Comparison of ENCODE assay signal across 8 cellular contexts in genomic region chr3:38135621-38136271, GRCh38. TPM values are rescaled to one million over a fixed set of nuclear protein-coding genes. Genes with fewer than 3 reads are reported as not detected.
DNase-seq lines count a peak whose midpoint lies in the region; ATAC-seq and TF ChIP-seq lines count a peak whose summit lies in the region.
"Not testable (repeated sequence)": the region's sequence is repeated elsewhere in the genome, so short reads cannot be mapped to it uniquely, and the experiment has no call there.

No MANE protein-coding gene starts in this region.

- H3F3A ChIP-seq in PC-9 (ENCODE audit: insufficient read depth, low read depth), result peaks cover 40% of the 10 kb centered on the region; the same call in 1 of the 2 replicates

- peak overlapping the region; percentile 87 to 95 for H3K9ac ChIP-seq in colonic mucosa (ENCODE audit: low read depth in 2 of 2, low read length in 2 of 2)

- H3K4me3 ChIP-seq in BE2C (ENCODE audit: low read depth, low read length), result peak overlapping the region; percentile 70
- peak overlapping the region; percentile 98 for H3K4me3 ChIP-seq in PC-9
- H3K4me3 ChIP-seq in colonic mucosa, result peak overlapping the region; percentile 97
- peak overlapping the region; percentile 56 for H3K4me3 ChIP-seq in hepatocyte

- not testable (repeated sequence) for TF ChIP-seq CTCF in BE2C (IDR thresholded peaks at IDR 0.05; ENCODE audit: low read depth, low read length); HFFc6 (IDR thresholded peaks at IDR 0.05); PC-9 (conservative IDR thresholded peaks at IDR 0.05); colonic mucosa (IDR thresholded peaks at IDR 0.05); hepatocyte (IDR thresholded peaks at IDR 0.05; ENCODE audit: poor library complexity)

- not testable (repeated sequence) for DNase-seq in BE2C; HFFc6; PC-9; colonic mucosa; hepatocyte (ENCODE audit: low spot score); naive B cell
- peak; percentile 46 for DNase-seq in activated CD8-positive, alpha-beta memory T cell treated with anti-CD3 and anti-CD28 coated beads, Interleukin-2, amount 50 U/mL, for 48 hours

- H3K36me3 ChIP-seq in BE2C; PC-9 (ENCODE audit: low read depth); colonic mucosa; hepatocyte (replicated peaks; ENCODE audit: insufficient read depth, low read depth): not testable (repeated sequence)

- H3K27ac ChIP-seq in PC-9, result not testable (repeated sequence)
- peak overlapping the region; percentile 76 for H3K27ac ChIP-seq in colonic mucosa
- H3K27ac ChIP-seq in hepatocyte, result peak overlapping the region; percentile 96

- not testable (repeated sequence) for H3K9me3 ChIP-seq in BE2C; PC-9 (ENCODE audit: insufficient read depth, low read depth); colonic mucosa; hepatocyte (ENCODE audit: low read depth)

- not testable (repeated sequence) for H4K20me1 ChIP-seq in PC-9 (ENCODE audit: insufficient read depth); hepatocyte (ENCODE audit: insufficient read depth, poor library complexity, severe bottlenecking)

- peak overlapping the region; percentile 98 for H3K4me2 ChIP-seq in PC-9
- H3K4me2 ChIP-seq in hepatocyte, result peak overlapping the region; percentile 88

- H3K27ac Mint-ChIP-seq in HFFc6 (peak overlapping the region; percentile 65), naive B cell (peak overlapping the region; percentile 78 to 98 (median 89))
- peak overlapping the region; percentile 87 for H3K27ac Mint-ChIP-seq in stimulated activated memory B cell treated with anti-CD40 and anti-IgM and Interleukin-4, amounts not matched to agents 10 μg/mL and 1 μg/mL and 100 μg/mL, for 72 hours

- not testable (repeated sequence) for H3K4me1 ChIP-seq in BE2C
- peaks cover 60% of the 10 kb centered on the region for H3K4me1 ChIP-seq in PC-9 (replicated peaks; ENCODE audit: insufficient read depth)
- peaks cover 29% of the 10 kb centered on the region for H3K4me1 ChIP-seq in colonic mucosa
- peaks cover 58% of the 10 kb centered on the region for H3K4me1 ChIP-seq in hepatocyte (ENCODE audit: insufficient read depth)

- CTCF ChIA-PET in PC-9 (lab: Charles Lee), result not testable (repeated sequence)

- H3K27me3 Mint-ChIP-seq in HFFc6 (ENCODE audit: insufficient read depth); naive B cell; stimulated activated memory B cell treated with anti-CD40 and anti-IgM and Interleukin-4, amounts not matched to agents 10 μg/mL and 1 μg/mL and 100 μg/mL, for 72 hours: not testable (repeated sequence)

- H3K79me2 ChIP-seq in PC-9 (ENCODE audit: low read depth), result peaks cover 44% of the 10 kb centered on the region
- peaks cover 67% of the 10 kb centered on the region for H3K79me2 ChIP-seq in hepatocyte

- not testable (repeated sequence) for BruUV-seq in PC-9 (replicated peaks; lab: Mats Ljungman, UMichigan)

- peak overlapping the region; percentile 97 for H3K4me3 Mint-ChIP-seq in HFFc6
- H3K4me3 Mint-ChIP-seq in naive B cell, result peak overlapping the region; percentile 86 to 99 (median 94)
- peak overlapping the region; percentile 82 for H3K4me3 Mint-ChIP-seq in stimulated activated memory B cell treated with anti-CD40 and anti-IgM and Interleukin-4, amounts not matched to agents 10 μg/mL and 1 μg/mL and 100 μg/mL, for 72 hours

- not testable (repeated sequence) for H3K9me2 ChIP-seq in PC-9 (ENCODE audit: insufficient read depth); hepatocyte (replicated peaks; ENCODE audit: insufficient read depth)

- H3K27me3 ChIP-seq in BE2C; PC-9 (ENCODE audit: insufficient read depth, low read depth); colonic mucosa; hepatocyte: not testable (repeated sequence)

- not testable (repeated sequence) for H3K36me3 Mint-ChIP-seq in HFFc6 (ENCODE audit: low read depth); naive B cell
- peaks cover 25% of the 10 kb centered on the region for H3K36me3 Mint-ChIP-seq in stimulated activated memory B cell treated with anti-CD40 and anti-IgM and Interleukin-4, amounts not matched to agents 10 μg/mL and 1 μg/mL and 100 μg/mL, for 72 hours

- POLR2A ChIA-PET in PC-9 (lab: Charles Lee; ENCODE audit: unreplicated experiment), result not testable (repeated sequence)

- intact Hi-C loops in PC-9 (cut with micrococcal nuclease; ENCODE audit: unreplicated experiment), result loop anchor here (5.0 to 10.0 kb wide), 4 partner anchors 112 to 1143 kb away; partner anchors contain the start of genes ACVR2B, EPM2AIP1 and MLH1
- intact Hi-C loops in colonic mucosa (cut with DNase I), result not testable (repeated sequence)

- ATAC-seq in naive B cell (ENCODE audit: low read depth in 2 of 2); stimulated activated memory B cell treated with anti-CD40 and anti-IgM and Interleukin-4, amounts not matched to agents 10 μg/mL and 1 μg/mL and 100 μg/mL, for 72 hours: not testable (repeated sequence)

- not testable (repeated sequence) for H3K9me3 Mint-ChIP-seq in HFFc6; naive B cell; stimulated activated memory B cell treated with anti-CD40 and anti-IgM and Interleukin-4, amounts not matched to agents 10 μg/mL and 1 μg/mL and 100 μg/mL, for 72 hours

- 19% methylated on average over 10 of the region's 10 CpGs for WGBS in hepatocyte (ENCODE audit: low lambda C conversion rate, missing lambda C conversion rate)

- peak overlapping the region; percentile 78 for H2AFZ ChIP-seq in PC-9
- H2AFZ ChIP-seq in hepatocyte, result not testable (repeated sequence)

- H3K4me1 Mint-ChIP-seq in HFFc6 (ENCODE audit: low read depth) (peaks cover 57% of the 10 kb centered on the region), naive B cell (peaks cover 51 to 73% (median 61%) of the 10 kb centered on the region in 3 donors)
- peaks cover 60% of the 10 kb centered on the region for H3K4me1 Mint-ChIP-seq in stimulated activated memory B cell treated with anti-CD40 and anti-IgM and Interleukin-4, amounts not matched to agents 10 μg/mL and 1 μg/mL and 100 μg/mL, for 72 hours

RNA-seq across cellular contexts. Expression of gene ACAA1, which starts 1.2 kb away (rescaled TPM):
- polyA plus RNA-seq in BE2C (2012; ENCODE audit: insufficient read depth, insufficient read length, low read depth), result 40.7 TPM
- 10 to 100 TPM; 45.1 to 60.9 (median 52.1) TPM for total RNA-seq in HFFc6 (2021; fragmentation: NEBNext Ultra II Directional; extraction: Animal tissue kit (Norgen Biotek cat#: 25700))
- total RNA-seq in PC-9 (2021) (58.9 and 65.8 TPM in 2 replicates), colonic mucosa (100 to 1,000 TPM; 135 to 167 TPM), hepatocyte (141 and 152 TPM in 2 replicates)
- polyA plus RNA-seq in hepatocyte (213 and 250 TPM in 2 replicates), naive B cell (ENCODE audit: low read depth in 6 of 6) (10 to 100 TPM; 44.3 to 62.4 (median 52.0) TPM)

RNA-seq across cellular contexts. Expression of gene MYD88, which starts 2.7 kb away (rescaled TPM):
- polyA plus RNA-seq in BE2C (2012; ENCODE audit: insufficient read depth, insufficient read length, low read depth), result 9.3 TPM
- total RNA-seq in HFFc6 (2021; fragmentation: NEBNext Ultra II Directional; extraction: Animal tissue kit (Norgen Biotek cat#: 25700)), result 10 to 100 TPM; 25.1 to 31.9 (median 28.4) TPM
- 25.0 and 27.4 TPM in 2 replicates for total RNA-seq in PC-9 (2021)
- 10 to 100 TPM; 69.5 to 70.4 TPM for total RNA-seq in colonic mucosa
- 12.7 and 14.3 TPM in 2 replicates for total RNA-seq in hepatocyte
- polyA plus RNA-seq in hepatocyte, result 44.7 and 51.4 TPM in 2 replicates
- polyA plus RNA-seq in naive B cell (ENCODE audit: low read depth in 6 of 6), result 100 to 1,000 TPM in 3 of 6 donors, 10 to 100 TPM in 3; 82.4 to 136 (median 102) TPM

RNA-seq across cellular contexts. Expression of gene OXSR1, which starts 29.6 kb away (rescaled TPM):
- polyA plus RNA-seq in BE2C (2012; ENCODE audit: insufficient read depth, insufficient read length, low read depth), result 11.0 TPM
- 10 to 100 TPM; 48.5 to 54.3 (median 51.5) TPM for total RNA-seq in HFFc6 (2021; fragmentation: NEBNext Ultra II Directional; extraction: Animal tissue kit (Norgen Biotek cat#: 25700))
- 50.2 and 54.3 TPM in 2 replicates for total RNA-seq in PC-9 (2021)
- total RNA-seq in colonic mucosa, result 10 to 100 TPM; 32.0 to 57.3 TPM
- total RNA-seq in hepatocyte, result 30.7 TPM in 2 replicates
- 11.7 and 15.7 TPM in 2 replicates for polyA plus RNA-seq in hepatocyte
- 10 to 100 TPM in 5 of 6 donors, 1 to 10 TPM in 1; 7.8 to 15.5 (median 13.8) TPM for polyA plus RNA-seq in naive B cell (ENCODE audit: low read depth in 6 of 6)
